Comparison of ENCODE assay signal across 7 cellular contexts in genomic region chr12:24586293-24586692, GRCh38.
"Had no signal": no experiment of that assay in that cellular context is flagged by ENCODE, and none has a peak within 500 bp of the region (broad histone marks: within the 10 kb centered on the region; RNA-seq: fewer than 3 reads in every experiment).

No MANE protein-coding gene starts in this region.

- DNase-seq: H9, HCEC 1CT, IMR-90, Karpas-422, KBM-7 had no signal

- H3K4me2 ChIP-seq: GM23338, KMS-11 had no signal

- H3K4me3 Mint-ChIP-seq: GM23338, H9 had no signal

- H3K27ac Mint-ChIP-seq: GM23338, H9 had no signal

- H3K4me3 ChIP-seq: GM23338 had no signal

- ATAC-seq: GM23338 had no signal

- H2AFZ ChIP-seq: GM23338 had no signal

- H3K27ac ChIP-seq: KMS-11 had no signal
